In the genomic region with DNA sequence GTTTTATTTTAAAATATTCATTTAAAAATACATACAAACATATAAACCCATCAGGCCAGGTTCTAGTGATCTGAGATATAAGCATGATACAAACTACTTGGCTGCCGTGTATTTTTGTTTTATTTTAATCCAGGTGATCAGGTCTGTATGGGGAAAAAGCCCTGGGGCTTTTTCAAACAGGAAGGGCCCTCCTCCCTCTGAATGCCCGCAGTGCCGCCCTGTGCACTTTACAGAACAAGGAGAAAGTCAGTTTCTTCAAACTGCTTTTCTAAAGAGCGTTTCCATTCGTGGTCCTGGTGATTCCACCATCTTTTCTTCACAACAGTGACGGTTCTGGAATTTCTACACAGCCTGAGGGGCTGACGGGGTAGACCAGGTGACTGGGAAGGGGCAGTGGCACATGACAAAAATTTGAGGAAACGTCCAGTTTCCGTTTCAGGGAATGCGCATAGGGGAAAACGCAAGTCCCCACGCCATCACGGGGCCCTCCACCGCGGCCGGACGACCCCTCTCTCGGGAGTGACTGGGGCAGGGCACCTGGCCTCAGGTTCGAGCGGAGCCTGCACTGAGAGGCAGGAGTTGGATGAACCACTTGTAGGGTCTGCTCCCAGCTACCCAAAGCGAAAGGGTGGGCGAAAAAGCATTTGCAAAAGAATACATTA, we compare ENCODE assay signal across 8 cellular contexts. TPM values are rescaled to one million over a fixed set of nuclear protein-coding genes. Genes with fewer than 3 reads are reported as not detected.
DNase-seq lines count a peak whose midpoint lies in the region; ATAC-seq and TF ChIP-seq lines count a peak whose summit lies in the region.

No MANE protein-coding gene starts in this region.

- ATAC-seq in upper lobe of right lung (peak; percentile 1), HG02759 (IDR thresholded peaks at IDR 0.05; ENCODE audit: unreplicated experiment) (no peak), GM21717 (IDR thresholded peaks at IDR 0.05; ENCODE audit: unreplicated experiment) (no peak), GM18502 (IDR thresholded peaks at IDR 0.05; ENCODE audit: poor library complexity, unreplicated experiment) (no peak)

- intact Hi-C loops in upper lobe of right lung (cut with DNase I), result no loop called here

- no peak overlapping the region for H3K9ac ChIP-seq in BLaER1

- no peak overlapping the region for H3K27ac ChIP-seq in BLaER1
- peak overlapping the region; percentile 89 for H3K27ac ChIP-seq in upper lobe of right lung

- no peak for TF ChIP-seq CTCF in choroid plexus epithelial cell (conservative IDR thresholded peaks at IDR 0.05; ENCODE audit: low read depth, low read length)
- TF ChIP-seq CTCF in upper lobe of right lung (IDR thresholded peaks at IDR 0.05), result no peak

- H3K4me1 ChIP-seq in BLaER1, result peaks cover 21% of the 10 kb centered on the region
- H3K4me1 ChIP-seq in upper lobe of right lung, result peaks cover 17% of the 10 kb centered on the region

- H4K20me1 ChIP-seq in BLaER1, result peaks cover 24% of the 10 kb centered on the region

- H3K4me3 ChIP-seq in BLaER1, result peak overlapping the region; percentile 74; the same call in 1 of the 2 replicates
- peak overlapping the region; percentile 69 for H3K4me3 ChIP-seq in choroid plexus epithelial cell (ENCODE audit: low read depth, low read length)
- peak overlapping the region; percentile 70 for H3K4me3 ChIP-seq in upper lobe of right lung

- H3K36me3 ChIP-seq in BLaER1 (no peaks in the 10 kb centered on the region), upper lobe of right lung (no peaks in the 10 kb centered on the region)

- H3K4me2 ChIP-seq in BLaER1, result peak overlapping the region; percentile 97

- H3K9me3 ChIP-seq in BLaER1, result no peaks in the 10 kb centered on the region
- no peaks in the 10 kb centered on the region for H3K9me3 ChIP-seq in upper lobe of right lung

- peaks cover 65% of the 10 kb centered on the region for H3K27me3 ChIP-seq in BLaER1
- H3K27me3 ChIP-seq in upper lobe of right lung, result no peaks in the 10 kb centered on the region

- peak; percentile 84 for DNase-seq in NCI-H2227 (lab: John Stamatoyannopoulos, UW; ENCODE audit: unreplicated experiment)
- DNase-seq in choroid plexus epithelial cell (ENCODE audit: low read depth), result no peak
- DNase-seq in medulla oblongata (ENCODE audit: extremely low spot score), result peak; percentile 69
- peak; percentile 69 for DNase-seq in upper lobe of right lung

RNA-seq across cellular contexts. Expression of a gene that starts 1.1 kb away (rescaled TPM):
- total RNA-seq in upper lobe of right lung, result 813 TPM
